13 cellular contexts compared by ENCODE assay signal in the genomic region with DNA sequence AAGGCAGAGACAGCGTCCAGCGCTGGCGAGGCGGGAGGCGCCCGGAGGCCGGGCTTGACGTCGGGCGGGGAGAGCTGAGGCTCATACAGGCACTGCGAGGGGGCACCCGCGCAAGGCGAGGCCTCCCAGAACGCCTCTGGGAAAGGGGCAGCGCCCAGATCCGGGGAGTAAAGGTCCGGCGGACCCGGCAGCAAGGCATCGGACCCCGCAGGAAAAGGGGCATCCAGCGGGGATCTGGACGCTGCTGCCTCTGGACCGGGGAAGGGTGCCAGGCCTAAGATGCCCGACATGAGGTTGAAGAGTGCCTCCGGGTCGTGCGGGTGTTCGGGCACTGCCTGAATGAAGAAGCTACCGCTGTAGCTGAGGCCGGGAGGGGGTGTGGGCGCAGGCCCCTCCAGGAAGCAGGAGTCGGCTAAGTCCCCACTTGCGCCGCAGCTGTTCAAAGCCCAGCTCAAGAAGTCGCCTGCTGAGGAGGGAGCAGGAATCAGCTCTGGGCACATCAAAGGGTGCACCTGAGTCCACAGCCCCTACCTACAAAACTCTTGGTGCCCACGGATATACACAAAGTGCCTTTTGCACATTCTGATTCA. TPM values are rescaled to one million over a fixed set of nuclear protein-coding genes. Genes with fewer than 3 reads are reported as not detected.
DNase-seq lines count a peak whose midpoint lies in the region; ATAC-seq and TF ChIP-seq lines count a peak whose summit lies in the region.
"Had no signal": no experiment of that assay in that cellular context is flagged by ENCODE, and none has a peak within 500 bp of the region (broad histone marks: within the 10 kb centered on the region; RNA-seq: fewer than 3 reads in every experiment).

No MANE protein-coding gene starts in this region.

- peak; percentile 70 for DNase-seq in DMS53 (lab: John Stamatoyannopoulos, UW)
- DNase-seq in DMS53 treated with DMSO at 0.1 percent for 48 hours (lab: John Stamatoyannopoulos, UW; ENCODE audit: unreplicated experiment): no peak
- DNase-seq in islet precursor cell: peak; percentile 40
- no peak for DNase-seq in NCI-H446 treated with DMSO at 0.1 percent for 48 hours (lab: John Stamatoyannopoulos, UW)
- DNase-seq in GF-D8 (lab: John Stamatoyannopoulos, UW): no peak
- no peak for DNase-seq in HFFc6
- DNase-seq: central memory CD4-positive, alpha-beta T cell; NCI-H1694; SJCRH30 had no signal

- H3K9me3 ChIP-seq in ES-I3 (ENCODE audit: control insufficient read depth, insufficient read depth, low read length): no peaks in the 10 kb centered on the region
- H3K9me3 ChIP-seq: SJCRH30 had no signal

- H3K36me3 ChIP-seq in ES-I3 (ENCODE audit: insufficient read depth, low read length): no peaks in the 10 kb centered on the region
- H3K36me3 ChIP-seq: SJCRH30 had no signal

- H3K9ac ChIP-seq in ES-I3 (ENCODE audit: low read depth, low read length): peak overlapping the region; percentile 43; the same call in 1 of the 2 replicates

- H3K27me3 Mint-ChIP-seq in activated T-helper 17 cell treated with anti-CD3 and anti-CD28 coated beads, Interleukin-2, amount 50 U/mL, for 72 hours: peaks cover 45% of the 10 kb centered on the region
- peaks cover 50% of the 10 kb centered on the region for H3K27me3 Mint-ChIP-seq in HFFc6 (ENCODE audit: insufficient read depth)

- no peaks in the 10 kb centered on the region for H3K36me3 Mint-ChIP-seq in activated T-helper 17 cell treated with anti-CD3 and anti-CD28 coated beads, Interleukin-2, amount 50 U/mL, for 72 hours (ENCODE audit: low read depth)
- no peaks in the 10 kb centered on the region for H3K36me3 Mint-ChIP-seq in HFFc6 (ENCODE audit: low read depth)
- H3K36me3 Mint-ChIP-seq: mesothelial cell of epicardium had no signal

- no peak for TF ChIP-seq CTCF in HFFc6 (IDR thresholded peaks at IDR 0.05)

- no peak for ATAC-seq in activated T-helper 17 cell treated with anti-CD3 and anti-CD28 coated beads, Interleukin-2, amount 50 U/mL, for 72 hours (replicated peaks)

- H3K9me3 Mint-ChIP-seq in activated T-helper 17 cell treated with anti-CD3 and anti-CD28 coated beads, Interleukin-2, amount 50 U/mL, for 72 hours: no peaks in the 10 kb centered on the region
- no peaks in the 10 kb centered on the region for H3K9me3 Mint-ChIP-seq in HFFc6
- H3K9me3 Mint-ChIP-seq: mesothelial cell of epicardium had no signal

- peak overlapping the region; percentile 58 for H3K4me3 Mint-ChIP-seq in activated T-helper 17 cell treated with anti-CD3 and anti-CD28 coated beads, Interleukin-2, amount 50 U/mL, for 72 hours
- no peak overlapping the region for H3K4me3 Mint-ChIP-seq in HFFc6

- no peak overlapping the region for H3K27ac Mint-ChIP-seq in activated T-helper 17 cell treated with anti-CD3 and anti-CD28 coated beads, Interleukin-2, amount 50 U/mL, for 72 hours
- no peak overlapping the region for H3K27ac Mint-ChIP-seq in HFFc6
- H3K27ac Mint-ChIP-seq: mesothelial cell of epicardium had no signal

- H3K4me1 ChIP-seq in ES-I3 (ENCODE audit: insufficient read depth, low read length): no peaks in the 10 kb centered on the region; the same call in 1 of the 2 replicates

- H3K4me1 Mint-ChIP-seq in activated T-helper 17 cell treated with anti-CD3 and anti-CD28 coated beads, Interleukin-2, amount 50 U/mL, for 72 hours: no peaks in the 10 kb centered on the region
- peaks cover 6% of the 10 kb centered on the region for H3K4me1 Mint-ChIP-seq in HFFc6 (ENCODE audit: low read depth)

RNA-seq across cellular contexts. Expression of a gene that starts 0.9 kb away (rescaled TPM):
- under 1 TPM; 0.11 to 0.29 TPM for total RNA-seq in activated T-helper 17 cell treated with anti-CD3 and anti-CD28 coated beads, Interleukin-2, amount 50 U/mL, for 72 hours
- total RNA-seq in HFFc6 (2021; fragmentation: NEBNext Ultra II Directional; extraction: Animal tissue kit (Norgen Biotek cat#: 25700)): not detected
- total RNA-seq: SJCRH30, skeletal muscle tissue had no signal

RNA-seq across cellular contexts. Expression of a gene that starts 8.1 kb away (rescaled TPM):
- 10 to 100 TPM; 32.2 to 36.3 TPM for total RNA-seq in activated T-helper 17 cell treated with anti-CD3 and anti-CD28 coated beads, Interleukin-2, amount 50 U/mL, for 72 hours
- total RNA-seq in HFFc6 (2021; fragmentation: NEBNext Ultra II Directional; extraction: Animal tissue kit (Norgen Biotek cat#: 25700)): 1 to 10 TPM in 4 of 6 experiments, under 1 TPM in 2; 0.80 to 1.7 (median 1.4) TPM

RNA-seq across cellular contexts. Expression of a gene that starts 58.3 kb away (rescaled TPM):
- total RNA-seq in activated T-helper 17 cell treated with anti-CD3 and anti-CD28 coated beads, Interleukin-2, amount 50 U/mL, for 72 hours: 100 to 1,000 TPM; 317 to 592 TPM
- 100 to 1,000 TPM; 350 to 492 (median 406) TPM for total RNA-seq in HFFc6 (2021; fragmentation: NEBNext Ultra II Directional; extraction: Animal tissue kit (Norgen Biotek cat#: 25700))

RNA-seq across cellular contexts. Expression of a gene that starts 59.4 kb away (rescaled TPM):
- total RNA-seq in activated T-helper 17 cell treated with anti-CD3 and anti-CD28 coated beads, Interleukin-2, amount 50 U/mL, for 72 hours: 10 to 100 TPM in 1 of 2 donors, 1 to 10 TPM in 1; 10.0 to 16.0 TPM
- 10 to 100 TPM; 27.5 to 38.7 (median 31.7) TPM for total RNA-seq in HFFc6 (2021; fragmentation: NEBNext Ultra II Directional; extraction: Animal tissue kit (Norgen Biotek cat#: 25700))

Comparison
In these comparisons a context has a peak if more than half of its experiments do, and no peak if none do; other contexts are left out.
1. DNase-seq: peak in DMS53 (single experiment) and islet precursor cell (single experiment); none in DMS53 treated with DMSO at 0.1 percent for 48 hours (single experiment), NCI-H446 treated with DMSO at 0.1 percent for 48 hours (single experiment), GF-D8 (single experiment) and HFFc6 (single experiment).
2. RNA of a gene that starts 8.1 kb away (total RNA-seq): 32.2 to 36.3 TPM in activated T-helper 17 cell treated with anti-CD3 and anti-CD28 coated beads, Interleukin-2, amount 50 U/mL, for 72 hours; 0.80 to 1.7 TPM in HFFc6; every median in the first group is over 10 times any median in the second.